In the genomic region with DNA sequence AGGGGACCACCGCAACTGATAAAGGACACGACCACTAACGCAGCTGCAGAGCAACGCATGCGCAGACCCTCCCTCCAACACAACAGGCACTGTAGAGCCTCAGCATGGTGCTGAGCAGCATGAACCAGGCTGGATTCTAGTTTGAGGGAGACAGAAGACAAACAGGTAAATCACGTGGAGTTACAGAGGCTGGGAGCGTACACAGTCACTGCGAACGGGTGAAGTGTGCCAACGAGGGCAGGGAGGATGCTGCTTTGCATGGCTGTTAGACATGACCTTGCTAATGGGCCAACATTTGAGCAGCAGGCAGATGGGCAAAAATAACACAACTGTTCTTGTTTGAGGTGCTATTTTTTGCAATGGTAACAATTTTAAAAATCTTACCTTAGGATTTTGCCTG, we compare ENCODE assay signal across 1 cellular context.
TF ChIP-seq lines count a peak whose summit lies in the region.

No MANE protein-coding gene starts in this region.

TF ChIP-seq in K562, 482 proteins besides CTCF, POLR2A, EP300 and RAD21:
- TF ChIP-seq CREB1 (IDR thresholded peaks at IDR 0.05) (no peak), CREB1 (CRISPR knock-in tag; IDR thresholded peaks at IDR 0.05) (0 out of 2 replicates have a peak, but pooled peaks have one; percentile 20), ZNF217 (CRISPR knock-in tag; IDR thresholded peaks at IDR 0.05) (no peak)
